Comparison of ENCODE assay signal across 16 cellular contexts in genomic region chr17:16354585-16354984, GRCh38. TPM values are rescaled to one million over a fixed set of nuclear protein-coding genes. Genes with fewer than 3 reads are reported as not detected.
DNase-seq lines count a peak whose midpoint lies in the region; ATAC-seq and TF ChIP-seq lines count a peak whose summit lies in the region.
"Had no signal": no experiment of that assay in that cellular context is flagged by ENCODE, and none has a peak within 500 bp of the region (broad histone marks: within the 10 kb centered on the region; RNA-seq: fewer than 3 reads in every experiment).

No MANE protein-coding gene starts in this region.

- no peak overlapping the region for H3K27ac Mint-ChIP-seq in activated CD8-positive, alpha-beta memory T cell treated with anti-CD3 and anti-CD28 coated beads, Interleukin-2, amount 10 ng/mL, durations not matched to agents 7 days and 5 days
- peak overlapping the region; percentile 67 for H3K27ac Mint-ChIP-seq in central memory CD8-positive, alpha-beta T cell (ENCODE audit: low read depth)
- no peak overlapping the region for H3K27ac Mint-ChIP-seq in nephron progenitor cell

- H3K4me1 Mint-ChIP-seq in activated CD8-positive, alpha-beta memory T cell treated with anti-CD3 and anti-CD28 coated beads, Interleukin-2, amount 10 ng/mL, durations not matched to agents 7 days and 5 days: peaks cover 21% of the 10 kb centered on the region
- peaks cover 14% of the 10 kb centered on the region for H3K4me1 Mint-ChIP-seq in central memory CD8-positive, alpha-beta T cell
- peaks cover 19% of the 10 kb centered on the region for H3K4me1 Mint-ChIP-seq in nephron progenitor cell

- no peaks in the 10 kb centered on the region for H3K9me3 Mint-ChIP-seq in activated CD8-positive, alpha-beta memory T cell treated with anti-CD3 and anti-CD28 coated beads, Interleukin-2, amount 10 ng/mL, durations not matched to agents 7 days and 5 days (ENCODE audit: low read depth)
- no peaks in the 10 kb centered on the region for H3K9me3 Mint-ChIP-seq in central memory CD8-positive, alpha-beta T cell
- peaks cover 6% of the 10 kb centered on the region for H3K9me3 Mint-ChIP-seq in nephron progenitor cell
- H3K9me3 Mint-ChIP-seq: activated B cell treated with CpG ODN at 0.5 μM for 24 hours had no signal

- peak overlapping the region; percentile 24 for H3K4me3 Mint-ChIP-seq in activated CD8-positive, alpha-beta memory T cell treated with anti-CD3 and anti-CD28 coated beads, Interleukin-2, amount 10 ng/mL, durations not matched to agents 7 days and 5 days
- H3K4me3 Mint-ChIP-seq in central memory CD8-positive, alpha-beta T cell: peak overlapping the region; percentile 83
- H3K4me3 Mint-ChIP-seq in nephron progenitor cell: peak overlapping the region; percentile 80

- no peak for TF ChIP-seq CTCF in nephron progenitor cell (IDR thresholded peaks at IDR 0.05)

- H3K27me3 Mint-ChIP-seq in activated CD8-positive, alpha-beta memory T cell treated with anti-CD3 and anti-CD28 coated beads, Interleukin-2, amount 10 ng/mL, durations not matched to agents 7 days and 5 days: peaks cover 23% of the 10 kb centered on the region
- H3K27me3 Mint-ChIP-seq in central memory CD8-positive, alpha-beta T cell: no peaks in the 10 kb centered on the region
- H3K27me3 Mint-ChIP-seq in nephron progenitor cell (ENCODE audit: low read depth, poor library complexity): peaks cover 19% of the 10 kb centered on the region
- H3K27me3 Mint-ChIP-seq: activated B cell treated with CpG ODN at 0.5 μM for 24 hours had no signal

- CTCF ChIA-PET in activated CD8-positive, alpha-beta memory T cell treated with anti-CD3 and anti-CD28 coated beads, Interleukin-2, amount 10 ng/mL, durations not matched to agents 7 days and 5 days (lab: Charles Lee): interaction anchor here (1.8 kb wide), 1 partner anchor 9 kb away, joined by 9 read pairs; no protein-coding TSS in a partner anchor

- no peaks in the 10 kb centered on the region for H3K36me3 Mint-ChIP-seq in activated CD8-positive, alpha-beta memory T cell treated with anti-CD3 and anti-CD28 coated beads, Interleukin-2, amount 10 ng/mL, durations not matched to agents 7 days and 5 days
- H3K36me3 Mint-ChIP-seq in central memory CD8-positive, alpha-beta T cell (ENCODE audit: insufficient read depth): peaks cover 6% of the 10 kb centered on the region
- H3K36me3 Mint-ChIP-seq in nephron progenitor cell (ENCODE audit: low read depth): peaks cover 13% of the 10 kb centered on the region

- no peak for ATAC-seq in activated CD8-positive, alpha-beta memory T cell treated with anti-CD3 and anti-CD28 coated beads, Interleukin-2, amount 10 ng/mL, durations not matched to agents 7 days and 5 days
- no peak for ATAC-seq in central memory CD8-positive, alpha-beta T cell (replicated peaks; ENCODE audit: extremely low read depth, poor library complexity, severe bottlenecking)

- DNase-seq in activated CD8-positive, alpha-beta memory T cell treated with anti-CD3 and anti-CD28 coated beads, Interleukin-2, amount 10 ng/mL, durations not matched to agents 7 days and 5 days: no peak
- no peak for DNase-seq in activated CD8-positive, alpha-beta memory T cell treated with anti-CD3 and anti-CD28 coated beads, Interleukin-2, amount 50 U/mL, for 48 hours
- peak; percentile 75 for DNase-seq in ELF-1 (ENCODE audit: low read depth, low spot score)
- no peak for DNase-seq in central memory CD8-positive, alpha-beta T cell (ENCODE audit: low spot score in 2 of 2)
- DNase-seq in nephron progenitor cell: no peak
- DNase-seq in NCI-H1930 (lab: John Stamatoyannopoulos, UW): no peak
- no peak for DNase-seq in NCI-H187 (lab: John Stamatoyannopoulos, UW)
- DNase-seq in NCI-H748 (lab: John Stamatoyannopoulos, UW; ENCODE audit: unreplicated experiment): no peak
- DNase-seq: activated B cell treated with CpG ODN at 0.5 μM for 24 hours; activated CD8-positive, alpha-beta memory T cell treated with anti-CD3 and anti-CD28 coated beads, Interleukin-2, amount 50 U/mL, for 4 hours; anterior cingulate cortex; foreskin melanocyte; GOT3; left ventricle myocardium inferior; NCI-H1417; NCI-H2227 treated with DMSO at 0.1 percent for 48 hours had no signal

RNA-seq across cellular contexts. Expression of gene CENPV, which starts 1.3 kb away (rescaled TPM):
- 10 to 100 TPM; 17.2 to 20.4 TPM for total RNA-seq in activated CD8-positive, alpha-beta memory T cell treated with anti-CD3 and anti-CD28 coated beads, Interleukin-2, amount 10 ng/mL, durations not matched to agents 7 days and 5 days

RNA-seq across cellular contexts. Expression of gene UBB, which starts 26.3 kb away (rescaled TPM):
- total RNA-seq in activated CD8-positive, alpha-beta memory T cell treated with anti-CD3 and anti-CD28 coated beads, Interleukin-2, amount 10 ng/mL, durations not matched to agents 7 days and 5 days: 1,000 to 10,000 TPM; 1,297 to 1,567 TPM

Comparison
In these comparisons a context has a peak if more than half of its experiments do, and no peak if none do; other contexts are left out.
1. H3K4me3 Mint-ChIP-seq: peak in every context shown above with its lines; median percentile 83 in central memory CD8-positive, alpha-beta T cell; 80 in nephron progenitor cell; 24 in activated CD8-positive, alpha-beta memory T cell treated with anti-CD3 and anti-CD28 coated beads, Interleukin-2, amount 10 ng/mL, durations not matched to agents 7 days and 5 days.